Comparison of ENCODE assay signal across 12 cellular contexts in the genomic region with DNA sequence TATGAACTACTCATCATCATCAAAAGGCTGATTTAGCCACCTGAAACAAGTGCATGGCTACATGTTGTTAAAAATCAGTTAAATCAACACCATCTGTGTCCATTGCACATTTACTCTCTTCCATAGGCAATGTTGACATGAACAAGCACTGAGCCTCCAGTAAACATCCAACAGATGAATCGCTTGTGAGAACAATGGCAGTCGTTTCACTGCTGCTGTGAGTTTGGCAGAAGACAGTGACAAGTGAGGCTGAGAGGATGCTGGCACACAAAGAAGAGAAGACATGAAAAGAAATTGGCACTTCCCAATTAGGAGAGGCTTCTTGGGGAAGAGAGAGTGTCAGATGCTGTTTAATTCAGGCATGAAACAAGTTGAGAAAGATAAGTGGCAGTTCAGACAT.
A peak's percentile ranks its signal among the peaks of the same experiment; 100 is the strongest.
DNase-seq lines count a peak whose midpoint lies in the region; ATAC-seq and TF ChIP-seq lines count a peak whose summit lies in the region.
"Had no signal": no experiment of that assay in that cellular context is flagged by ENCODE, and none has a peak within 500 bp of the region (broad histone marks: within the 10 kb centered on the region; RNA-seq: fewer than 3 reads in every experiment).

No MANE protein-coding gene starts in this region.

- TF ChIP-seq CTCF in WERI-Rb-1 (IDR thresholded peaks at IDR 0.05; ENCODE audit: low read depth, low read length) = no peak
- no peak for TF ChIP-seq CTCF in GM13976 (IDR thresholded peaks at IDR 0.05; ENCODE audit: borderline replicate concordance, control extremely low read depth, extremely low read depth, insufficient read depth, missing control alignments)

- no peak for DNase-seq in activated T-cell treated with anti-CD3 and anti-CD28 coated beads, Interleukin-2, amount 50 U/mL, for 72 hours
- DNase-seq in activated T-cell treated with anti-CD3 and anti-CD28 coated beads for 4 hours (no peak), NCI-H345 (lab: John Stamatoyannopoulos, UW) (peak; percentile 73), globus pallidus (ENCODE audit: low spot score) (peak; percentile 13), WERI-Rb-1 (no peak), GM13976 (ENCODE audit: low spot score) (no peak)
- no peak for DNase-seq in stimulated activated CD4-positive, alpha-beta T cell treated with anti-CD3 and anti-CD28 coated beads, Interleukin-2, amount 100 ng/mL, for 48 hours
- DNase-seq: Calu3, HFFc6, KBM-7, NCI-H187 had no signal

- H3K9me3 Mint-ChIP-seq in activated T-cell treated with anti-CD3 and anti-CD28 coated beads, Interleukin-2, amount 50 U/mL, for 72 hours = peaks cover 2 to 7% of the 10 kb centered on the region in 2 donors
- H3K9me3 Mint-ChIP-seq: HFFc6 had no signal

- H3K36me3 ChIP-seq in WERI-Rb-1 = no peaks in the 10 kb centered on the region
- H3K36me3 ChIP-seq: SJSA1 had no signal

- H3K4me3 ChIP-seq in WERI-Rb-1 (ENCODE audit: low read depth, low read length) = no peak overlapping the region
- H3K4me3 ChIP-seq: SJSA1 had no signal

- peak overlapping the region; percentile 4 for H3K27ac Mint-ChIP-seq in activated T-cell treated with anti-CD3 and anti-CD28 coated beads, Interleukin-2, amount 50 U/mL, for 72 hours
- H3K27ac Mint-ChIP-seq: HFFc6 had no signal

- no peaks in the 10 kb centered on the region for H3K27me3 Mint-ChIP-seq in activated T-cell treated with anti-CD3 and anti-CD28 coated beads, Interleukin-2, amount 50 U/mL, for 72 hours (ENCODE audit: low read depth)

- H3K9me3 ChIP-seq in WERI-Rb-1 (ENCODE audit: severe bottlenecking) = no peaks in the 10 kb centered on the region
- H3K9me3 ChIP-seq: SJSA1 had no signal

- H3K36me3 Mint-ChIP-seq in activated T-cell treated with anti-CD3 and anti-CD28 coated beads, Interleukin-2, amount 50 U/mL, for 72 hours (ENCODE audit: insufficient read depth in 2 of 2) = no peaks in the 10 kb centered on the region

- no peak for ATAC-seq in activated T-cell treated with anti-CD3 and anti-CD28 coated beads, Interleukin-2, amount 50 U/mL, for 72 hours (replicated peaks in 1 of 2)

- no peak overlapping the region for H3K27ac ChIP-seq in WERI-Rb-1
- H3K27ac ChIP-seq: SJSA1 had no signal

- no peak overlapping the region for H3K4me3 Mint-ChIP-seq in activated T-cell treated with anti-CD3 and anti-CD28 coated beads, Interleukin-2, amount 50 U/mL, for 72 hours
- H3K4me3 Mint-ChIP-seq: HFFc6 had no signal

- in situ Hi-C loops in GM13976 (cut with MboI; ENCODE audit: low sequenced_read_pairs, unreplicated experiment) = no loop called here

- H3K4me1 Mint-ChIP-seq in activated T-cell treated with anti-CD3 and anti-CD28 coated beads, Interleukin-2, amount 50 U/mL, for 72 hours (ENCODE audit: low read depth) = no peaks in the 10 kb centered on the region

- no peaks in the 10 kb centered on the region for H3K27me3 ChIP-seq in WERI-Rb-1 (ENCODE audit: insufficient read depth, low read depth, severe bottlenecking)
- H3K27me3 ChIP-seq: SJSA1 had no signal

Comparison
In these comparisons a context has a peak if more than half of its experiments do, and no peak if none do; other contexts are left out.
1. DNase-seq: peak in NCI-H345 (single experiment) and globus pallidus (single experiment); none in activated T-cell treated with anti-CD3 and anti-CD28 coated beads, Interleukin-2, amount 50 U/mL, for 72 hours (0 of 2), activated T-cell treated with anti-CD3 and anti-CD28 coated beads for 4 hours (single experiment), WERI-Rb-1 (single experiment), stimulated activated CD4-positive, alpha-beta T cell treated with anti-CD3 and anti-CD28 coated beads, Interleukin-2, amount 100 ng/mL, for 48 hours (0 of 2) and GM13976 (single experiment).